Comparison of ENCODE assay signal across 33 cellular contexts in the genomic region with DNA sequence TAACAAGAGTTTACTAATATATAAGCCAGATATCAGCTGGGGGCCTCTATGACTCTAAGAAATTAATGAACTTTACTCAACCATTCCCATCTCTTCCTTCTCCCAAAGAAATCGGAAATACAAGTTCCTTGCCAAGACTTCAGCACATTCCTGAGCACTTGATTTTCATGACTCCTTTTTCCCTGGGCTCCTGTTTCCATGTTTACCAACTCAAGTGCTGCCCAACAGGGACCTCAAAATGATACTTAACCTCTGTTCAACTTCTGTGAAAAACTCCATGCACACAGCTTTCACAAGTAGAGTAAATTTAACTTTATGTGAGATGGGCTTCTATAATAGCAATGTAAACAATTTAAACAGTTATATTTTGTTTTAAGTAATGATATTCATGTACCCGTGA.
"Had no signal": no experiment of that assay in that cellular context is flagged by ENCODE, and none has a peak within 500 bp of the region (broad histone marks: within the 10 kb centered on the region; RNA-seq: fewer than 3 reads in every experiment).

No MANE protein-coding gene starts in this region.

- H3K4me3 Mint-ChIP-seq: activated CD4-positive, alpha-beta memory T cell treated with anti-CD3 and anti-CD28 coated beads for 36 hours; activated CD4-positive, alpha-beta T cell treated with anti-CD3 and anti-CD28 coated beads, Interleukin-2, amount 10 ng/mL, durations not matched to agents 24 days and 14 days; activated naive CD4-positive, alpha-beta T cell treated with anti-CD3 and anti-CD28 coated beads, Interleukin-2, amount 50 U/mL, for 24 hours; activated naive CD8-positive, alpha-beta T cell treated with anti-CD3 and anti-CD28 coated beads, Interleukin-2, amount 50 U/mL, for 24 hours; activated T-cell treated with anti-CD3 and anti-CD28 coated beads, Interleukin-2, amount 50 U/mL, for 24 hours; activated T-helper 17 cell treated with anti-CD3 and anti-CD28 coated beads, Interleukin-2, amount 50 U/mL, for 72 hours; endodermal cell; immature natural killer cell; memory B cell; naive thymus-derived CD8-positive, alpha-beta T cell; neural crest cell; stimulated activated memory B cell treated with anti-CD40 and anti-IgM and Interleukin-4, amounts not matched to agents 10 μg/mL and 1 μg/mL and 100 μg/mL, for 72 hours; stimulated activated naive CD8-positive, alpha-beta T cell treated with anti-CD3 and anti-CD28 coated beads, Interleukin-15, amount 100 ng/mL, for 72 hours; T-helper 17 cell had no signal

- H3K27ac ChIP-seq: esophagus muscularis mucosa, parathyroid adenoma, psoas muscle, sigmoid colon, thyroid gland had no signal

- H3K4me1 ChIP-seq: esophagus muscularis mucosa, parathyroid adenoma, psoas muscle, sigmoid colon, thyroid gland had no signal

- H3K4me1 Mint-ChIP-seq: activated CD4-positive, alpha-beta T cell treated with anti-CD3 and anti-CD28 coated beads, Interleukin-2, amount 10 ng/mL, durations not matched to agents 24 days and 14 days; activated naive CD4-positive, alpha-beta T cell treated with anti-CD3 and anti-CD28 coated beads, Interleukin-2, amount 50 U/mL, for 24 hours; activated naive CD8-positive, alpha-beta T cell treated with anti-CD3 and anti-CD28 coated beads, Interleukin-2, amount 50 U/mL, for 24 hours; activated T-helper 17 cell treated with anti-CD3 and anti-CD28 coated beads, Interleukin-2, amount 50 U/mL, for 72 hours; immature natural killer cell; memory B cell; naive thymus-derived CD8-positive, alpha-beta T cell; stimulated activated memory B cell treated with anti-CD40 and anti-IgM and Interleukin-4, amounts not matched to agents 10 μg/mL and 1 μg/mL and 100 μg/mL, for 72 hours; stimulated activated naive CD8-positive, alpha-beta T cell treated with anti-CD3 and anti-CD28 coated beads, Interleukin-15, amount 100 ng/mL, for 72 hours; T-helper 17 cell had no signal

- H3K9me3 ChIP-seq: esophagus muscularis mucosa, psoas muscle, sigmoid colon, thyroid gland had no signal

- H3K27ac Mint-ChIP-seq: activated CD4-positive, alpha-beta memory T cell treated with anti-CD3 and anti-CD28 coated beads for 36 hours; activated CD4-positive, alpha-beta T cell treated with anti-CD3 and anti-CD28 coated beads, Interleukin-2, amount 10 ng/mL, durations not matched to agents 24 days and 14 days; activated naive CD4-positive, alpha-beta T cell treated with anti-CD3 and anti-CD28 coated beads, Interleukin-2, amount 50 U/mL, for 24 hours; activated naive CD8-positive, alpha-beta T cell treated with anti-CD3 and anti-CD28 coated beads, Interleukin-2, amount 50 U/mL, for 24 hours; activated T-cell treated with anti-CD3 and anti-CD28 coated beads, Interleukin-2, amount 50 U/mL, for 24 hours; activated T-helper 17 cell treated with anti-CD3 and anti-CD28 coated beads, Interleukin-2, amount 50 U/mL, for 72 hours; endodermal cell; immature natural killer cell; memory B cell; stimulated activated memory B cell treated with anti-CD40 and anti-IgM and Interleukin-4, amounts not matched to agents 10 μg/mL and 1 μg/mL and 100 μg/mL, for 72 hours; stimulated activated naive CD8-positive, alpha-beta T cell treated with anti-CD3 and anti-CD28 coated beads, Interleukin-15, amount 100 ng/mL, for 72 hours; T-helper 17 cell had no signal

- H3K9me3 Mint-ChIP-seq: activated CD4-positive, alpha-beta memory T cell treated with anti-CD3 and anti-CD28 coated beads for 36 hours; activated CD4-positive, alpha-beta T cell treated with anti-CD3 and anti-CD28 coated beads, Interleukin-2, amount 10 ng/mL, durations not matched to agents 24 days and 14 days; activated naive CD4-positive, alpha-beta T cell treated with anti-CD3 and anti-CD28 coated beads, Interleukin-2, amount 50 U/mL, for 24 hours; activated naive CD8-positive, alpha-beta T cell treated with anti-CD3 and anti-CD28 coated beads, Interleukin-2, amount 50 U/mL, for 24 hours; activated T-cell treated with anti-CD3 and anti-CD28 coated beads, Interleukin-2, amount 50 U/mL, for 24 hours; activated T-helper 17 cell treated with anti-CD3 and anti-CD28 coated beads, Interleukin-2, amount 50 U/mL, for 72 hours; memory B cell; stimulated activated naive CD8-positive, alpha-beta T cell treated with anti-CD3 and anti-CD28 coated beads, Interleukin-15, amount 100 ng/mL, for 72 hours had no signal

- ATAC-seq: activated naive CD8-positive, alpha-beta T cell treated with anti-CD3 and anti-CD28 coated beads, Interleukin-2, amount 50 U/mL, for 24 hours; activated T-helper 17 cell treated with anti-CD3 and anti-CD28 coated beads, Interleukin-2, amount 50 U/mL, for 72 hours; left colon; naive thymus-derived CD8-positive, alpha-beta T cell; psoas muscle; stimulated activated memory B cell treated with anti-CD40 and anti-IgM and Interleukin-4, amounts not matched to agents 10 μg/mL and 1 μg/mL and 100 μg/mL, for 72 hours; stimulated activated naive CD8-positive, alpha-beta T cell treated with anti-CD3 and anti-CD28 coated beads, Interleukin-15, amount 100 ng/mL, for 72 hours; T-helper 17 cell had no signal

- H3K4me3 ChIP-seq: esophagus muscularis mucosa, psoas muscle, sigmoid colon, thyroid gland had no signal

- H3K27me3 Mint-ChIP-seq: activated CD4-positive, alpha-beta memory T cell treated with anti-CD3 and anti-CD28 coated beads for 36 hours; activated CD4-positive, alpha-beta T cell treated with anti-CD3 and anti-CD28 coated beads, Interleukin-2, amount 10 ng/mL, durations not matched to agents 24 days and 14 days; activated naive CD4-positive, alpha-beta T cell treated with anti-CD3 and anti-CD28 coated beads, Interleukin-2, amount 50 U/mL, for 24 hours; activated T-cell treated with anti-CD3 and anti-CD28 coated beads, Interleukin-2, amount 50 U/mL, for 24 hours; activated T-helper 17 cell treated with anti-CD3 and anti-CD28 coated beads, Interleukin-2, amount 50 U/mL, for 72 hours; memory B cell; naive thymus-derived CD8-positive, alpha-beta T cell; stimulated activated memory B cell treated with anti-CD40 and anti-IgM and Interleukin-4, amounts not matched to agents 10 μg/mL and 1 μg/mL and 100 μg/mL, for 72 hours; stimulated activated naive CD8-positive, alpha-beta T cell treated with anti-CD3 and anti-CD28 coated beads, Interleukin-15, amount 100 ng/mL, for 72 hours; T-helper 17 cell had no signal

- H3K27me3 ChIP-seq: esophagus muscularis mucosa, sigmoid colon, thyroid gland had no signal

- H3K36me3 ChIP-seq: esophagus muscularis mucosa, sigmoid colon, thyroid gland had no signal

- H3K36me3 Mint-ChIP-seq: activated CD4-positive, alpha-beta memory T cell treated with anti-CD3 and anti-CD28 coated beads for 36 hours; activated naive CD4-positive, alpha-beta T cell treated with anti-CD3 and anti-CD28 coated beads, Interleukin-2, amount 50 U/mL, for 24 hours; immature natural killer cell; memory B cell; naive thymus-derived CD8-positive, alpha-beta T cell; stimulated activated memory B cell treated with anti-CD40 and anti-IgM and Interleukin-4, amounts not matched to agents 10 μg/mL and 1 μg/mL and 100 μg/mL, for 72 hours had no signal

- DNase-seq: activated CD4-positive, alpha-beta memory T cell treated with anti-CD3 and anti-CD28 coated beads for 36 hours; activated CD4-positive, alpha-beta T cell treated with anti-CD3 and anti-CD28 coated beads, Interleukin-2, amount 10 ng/mL, durations not matched to agents 24 days and 14 days; activated CD4-positive, CD25-positive, alpha-beta regulatory T cell treated with anti-CD3 and anti-CD28 coated beads, Interleukin-2, amount 50 U/mL, for 72 hours; activated CD8-positive, alpha-beta memory T cell treated with anti-CD3 and anti-CD28 coated beads, Interleukin-2, amount 50 U/mL, for 48 hours; activated naive CD8-positive, alpha-beta T cell treated with anti-CD3 and anti-CD28 coated beads, Interleukin-2, amount 50 U/mL, for 24 hours; activated T-cell treated with anti-CD3 and anti-CD28 coated beads, Interleukin-2, amount 50 U/mL, for 24 hours; amygdala; caudate nucleus; endodermal cell; head of caudate nucleus; hypothalamus; immature natural killer cell; kidney; left colon; naive thymus-derived CD8-positive, alpha-beta T cell; nucleus accumbens; psoas muscle; sigmoid colon; small intestine; stimulated activated CD4-positive, alpha-beta T cell treated with anti-CD3 and anti-CD28 coated beads, Interleukin-1b, Interleukin-23, amount 100 ng/mL, for 48 hours; stimulated activated CD4-positive, alpha-beta T cell treated with anti-CD3 and anti-CD28 coated beads, Interleukin-4, amount 100 ng/mL, for 4 hours; stimulated activated CD8-positive, alpha-beta memory T cell treated with anti-CD3 and anti-CD28 coated beads, Interleukin-4, amount 100 ng/mL, for 48 hours; stimulated activated naive CD8-positive, alpha-beta T cell treated with anti-CD3 and anti-CD28 coated beads, Interleukin-15, amount 100 ng/mL, for 72 hours; T-helper 17 cell; T1000; thyroid gland had no signal
